ENCODE assay signal across 27 cellular contexts in genomic region chr16:11515540-11516430, GRCh38.
"Had no signal": no experiment of that assay in that cellular context is flagged by ENCODE, and none has a peak within 500 bp of the region (broad histone marks: within the 10 kb centered on the region; RNA-seq: fewer than 3 reads in every experiment).

No MANE protein-coding gene starts in this region.

- H3K9me3 Mint-ChIP-seq: activated naive CD4-positive, alpha-beta T cell treated with anti-CD3 and anti-CD28 coated beads, Interleukin-2, amount 50 U/mL, for 72 hours; activated T-cell treated with anti-CD3 and anti-CD28 coated beads, Interleukin-2, amount 50 U/mL, for 72 hours; immature natural killer cell; memory B cell had no signal

- ATAC-seq: activated naive CD4-positive, alpha-beta T cell treated with anti-CD3 and anti-CD28 coated beads, Interleukin-2, amount 50 U/mL, for 72 hours; activated T-cell treated with anti-CD3 and anti-CD28 coated beads, Interleukin-2, amount 50 U/mL, for 72 hours; body of pancreas; left colon; pancreas had no signal

- H3K27me3 ChIP-seq: adrenal gland, body of pancreas, colonic mucosa, pancreas, stomach, thyroid gland had no signal

- H3K27ac Mint-ChIP-seq: activated naive CD4-positive, alpha-beta T cell treated with anti-CD3 and anti-CD28 coated beads, Interleukin-2, amount 50 U/mL, for 72 hours; activated T-cell treated with anti-CD3 and anti-CD28 coated beads, Interleukin-2, amount 50 U/mL, for 72 hours; immature natural killer cell; memory B cell; nephron had no signal

- H3K36me3 Mint-ChIP-seq: memory B cell had no signal

- H3K9me3 ChIP-seq: adrenal gland, body of pancreas, colonic mucosa, pancreas, prostate gland, thyroid gland had no signal

- H3K4me3 ChIP-seq: adrenal gland, body of pancreas, colonic mucosa, pancreas, prostate gland, skin epidermis, stomach, thyroid gland had no signal

- H3K4me1 ChIP-seq: adrenal gland, body of pancreas, colonic mucosa, pancreas, prostate gland, stomach had no signal

- DNase-seq: activated CD4-positive, alpha-beta T cell treated with anti-CD3 and anti-CD28 coated beads for 4 hours; activated CD4-positive, alpha-beta T cell treated with anti-CD3 and anti-CD28 coated beads, Interleukin-2, amount 50 U/mL, for 4 hours; activated naive CD4-positive, alpha-beta T cell; activated T-cell treated with anti-CD3 and anti-CD28 coated beads for 4 hours; activated T-cell treated with anti-CD3 and anti-CD28 coated beads, Interleukin-2, amount 50 U/mL, for 72 hours; adrenal gland; aorta; body of pancreas; colonic mucosa; effector memory CD4-positive, alpha-beta T cell; head of caudate nucleus; hippocampal formation; immature natural killer cell; kidney; left colon; pancreas; retina; stimulated activated CD4-positive, alpha-beta T cell treated with anti-CD3 and anti-CD28 coated beads, Interleukin-12 subunit alpha, Interleukin-12 subunit beta, amount 100 ng/mL, for 4 hours; stimulated activated CD4-positive, alpha-beta T cell treated with anti-CD3 and anti-CD28 coated beads, Interleukin-4, amount 100 ng/mL, for 1 hour; stomach; thyroid gland had no signal

- H3K36me3 ChIP-seq: adrenal gland, colonic mucosa, pancreas, prostate gland, stomach, thyroid gland had no signal

- H3K4me3 Mint-ChIP-seq: activated T-cell treated with anti-CD3 and anti-CD28 coated beads, Interleukin-2, amount 50 U/mL, for 72 hours; immature natural killer cell; memory B cell; nephron had no signal

- H3K4me1 Mint-ChIP-seq: immature natural killer cell, nephron had no signal

- H3K27ac ChIP-seq: adrenal gland, body of pancreas, colonic mucosa, pancreas, prostate gland, skin epidermis, stomach, thyroid gland, VCaP had no signal
